ENCODE assay signal across 1 cellular context in genomic region chr16:28512081-28512789, GRCh38.
TF ChIP-seq lines count a peak whose summit lies in the region.
"Not testable (repeated sequence)": the region's sequence is repeated elsewhere in the genome, so short reads cannot be mapped to it uniquely, and the experiment has no call there.

No MANE protein-coding gene starts in this region.

TF ChIP-seq in HepG2, 621 proteins besides CTCF, POLR2A, EP300 and RAD21 (continues in another document):
- TF ChIP-seq HOXA3 (CRISPR knock-in tag; IDR thresholded peaks at IDR 0.05) (peak; percentile 63; the same call in 1 of the 2 replicates), UBTF (CRISPR knock-in tag; IDR thresholded peaks at IDR 0.05) (peak; percentile 35; the same call in 1 of the 2 replicates), TEAD3 (CRISPR knock-in tag; optimal IDR thresholded peaks at IDR 0.05; ENCODE audit: borderline replicate concordance) (peak; percentile 8), ZFY (CRISPR knock-in tag; IDR thresholded peaks at IDR 0.05) (peak; percentile 72), ZFP91 (CRISPR knock-in tag; IDR thresholded peaks at IDR 0.05; ENCODE audit: borderline replicate concordance) (peak; percentile 8; the same call in 1 of the 2 replicates), ZBTB38 (CRISPR knock-in tag; IDR thresholded peaks at IDR 0.05) (peak; percentile 59; the same call in 1 of the 2 replicates), HDAC2 (CRISPR knock-in tag; IDR thresholded peaks at IDR 0.05) (peak; percentile 49), KDM5B (CRISPR knock-in tag; IDR thresholded peaks at IDR 0.05; ENCODE audit: borderline replicate concordance) (0 out of 2 replicates have a peak, but pooled peaks have one; percentile 20), ZNF572 (CRISPR knock-in tag; IDR thresholded peaks at IDR 0.05) (peak; percentile 49; the same call in 1 of the 2 replicates), RFXAP (CRISPR knock-in tag; IDR thresholded peaks at IDR 0.05; ENCODE audit: borderline replicate concordance) (0 out of 2 replicates have a peak, but pooled peaks have one; percentile 39), MEIS2 (CRISPR knock-in tag; IDR thresholded peaks at IDR 0.05) (0 out of 2 replicates have a peak, but pooled peaks have one; percentile 67), PATZ1 (CRISPR knock-in tag; IDR thresholded peaks at IDR 0.05) (peak; percentile 20; the same call in 1 of the 2 replicates), MED1 (CRISPR knock-in tag; IDR thresholded peaks at IDR 0.05) (peak; percentile 45; the same call in 1 of the 2 replicates), ZNF460 (CRISPR knock-in tag; IDR thresholded peaks at IDR 0.05; ENCODE audit: borderline replicate concordance) (peak; percentile 96), ZNF619 (CRISPR knock-in tag; IDR thresholded peaks at IDR 0.05) (0 out of 2 replicates have a peak, but pooled peaks have one; percentile 88), ZNF350 (CRISPR knock-in tag; IDR thresholded peaks at IDR 0.05; ENCODE audit: borderline replicate concordance, low read depth) (0 out of 2 replicates have a peak, but pooled peaks have one; percentile 27), ZNF143 (CRISPR knock-in tag; IDR thresholded peaks at IDR 0.05) (peak; percentile 42; the same call in 1 of the 2 replicates), MAX (IDR thresholded peaks at IDR 0.05) (peak; percentile 45; the same call in 1 of the 2 replicates), ZNF607 (CRISPR knock-in tag; IDR thresholded peaks at IDR 0.05; ENCODE audit: borderline replicate concordance) (peak; percentile 46; the same call in 1 of the 2 replicates), SNAPC2 (CRISPR knock-in tag; IDR thresholded peaks at IDR 0.05) (0 out of 2 replicates have a peak, but pooled peaks have one; percentile 29), FOXP1 (CRISPR knock-in tag; IDR thresholded peaks at IDR 0.05) (peak; percentile 9; the same call in 1 of the 2 replicates), ZBTB7B (CRISPR knock-in tag; IDR thresholded peaks at IDR 0.05) (0 out of 2 replicates have a peak, but pooled peaks have one; percentile 46), FOXP4 (CRISPR knock-in tag; IDR thresholded peaks at IDR 0.05) (peak; percentile 59), NFKB2 (CRISPR knock-in tag; IDR thresholded peaks at IDR 0.05; ENCODE audit: borderline replicate concordance) (peak; percentile 68; the same call in 1 of the 2 replicates), SP5 (CRISPR knock-in tag; IDR thresholded peaks at IDR 0.05; ENCODE audit: borderline replicate concordance, low read depth) (peak; percentile 90), IRX3 (CRISPR knock-in tag; IDR thresholded peaks at IDR 0.05; ENCODE audit: borderline replicate concordance, low read depth) (0 out of 2 replicates have a peak, but pooled peaks have one; percentile 10), SAP130 (CRISPR knock-in tag; IDR thresholded peaks at IDR 0.05; ENCODE audit: low read depth) (peak; percentile 57), ZSCAN21 (CRISPR knock-in tag; IDR thresholded peaks at IDR 0.05; ENCODE audit: borderline replicate concordance) (0 out of 2 replicates have a peak, but pooled peaks have one; percentile 55), ETV5 (CRISPR knock-in tag; IDR thresholded peaks at IDR 0.05; ENCODE audit: borderline replicate concordance) (0 out of 2 replicates have a peak, but pooled peaks have one; percentile 3), SALL1 (CRISPR knock-in tag; IDR thresholded peaks at IDR 0.05) (peak; percentile 53; the same call in 1 of the 2 replicates), SKIL (CRISPR knock-in tag; IDR thresholded peaks at IDR 0.05; ENCODE audit: borderline replicate concordance) (0 out of 2 replicates have a peak, but pooled peaks have one; percentile 12), ZNF121 (CRISPR knock-in tag; IDR thresholded peaks at IDR 0.05) (peak; percentile 84), RBAK (CRISPR knock-in tag; IDR thresholded peaks at IDR 0.05) (0 out of 2 replicates have a peak, but pooled peaks have one; percentile 17), ZNF546 (CRISPR knock-in tag; conservative IDR thresholded peaks at IDR 0.05) (0 out of 2 replicates have a peak, but pooled peaks have one; percentile 55), ZEB1 (IDR thresholded peaks at IDR 0.05; ENCODE audit: insufficient replicate concordance, low read depth) (peak; percentile 26), ZNF142 (CRISPR knock-in tag; IDR thresholded peaks at IDR 0.05) (peak; percentile 15; the same call in 1 of the 2 replicates), ZBTB20 (CRISPR knock-in tag; IDR thresholded peaks at IDR 0.05; ENCODE audit: borderline replicate concordance, low read depth) (peak; percentile 65; the same call in 1 of the 2 replicates), ZNF749 (CRISPR knock-in tag; IDR thresholded peaks at IDR 0.05; ENCODE audit: borderline replicate concordance) (0 out of 2 replicates have a peak, but pooled peaks have one; percentile 34), ZNF3 (CRISPR knock-in tag; IDR thresholded peaks at IDR 0.05) (0 out of 2 replicates have a peak, but pooled peaks have one; percentile 0), ZNF564 (CRISPR knock-in tag; IDR thresholded peaks at IDR 0.05) (peak; percentile 64; the same call in 1 of the 2 replicates), GABPA (CRISPR knock-in tag; IDR thresholded peaks at IDR 0.05; ENCODE audit: low read depth) (0 out of 2 replicates have a peak, but pooled peaks have one; percentile 3), HNF1B (CRISPR knock-in tag; IDR thresholded peaks at IDR 0.05) (peak; percentile 57)
- not testable (repeated sequence) for TF ChIP-seq FOXP1 (IDR thresholded peaks at IDR 0.05); GABPA (IDR thresholded peaks at IDR 0.05; ENCODE audit: low read depth, low read length)
